Comparison of ENCODE assay signal across 9 cellular contexts in genomic region chr14:89351958-89352404, GRCh38.
DNase-seq lines count a peak whose midpoint lies in the region; ATAC-seq, FAIRE-seq and TF ChIP-seq lines count a peak whose summit lies in the region.
"Had no signal": no experiment of that assay in that cellular context is flagged by ENCODE, and none has a peak within 500 bp of the region (broad histone marks: within the 10 kb centered on the region; RNA-seq: fewer than 3 reads in every experiment).

No MANE protein-coding gene starts in this region.

- no peak for FAIRE-seq in D721Med (lab: Jason Lieb, UNC)

- H3K4me3 Mint-ChIP-seq in naive thymus-derived CD4-positive, alpha-beta T cell = peak overlapping the region in 9 of 10 donors; percentile 68 to 86 (median 77)

- H3K27ac ChIP-seq in brain microvascular endothelial cell = peak overlapping the region; percentile 47
- H3K27ac ChIP-seq in naive thymus-derived CD4-positive, alpha-beta T cell (ENCODE audit: low read depth, low read length) = peak overlapping the region; percentile 48

- in situ Hi-C loops in brain microvascular endothelial cell (cut with HindIII; ENCODE audit: low pct_ligation_motif_present, low sequenced_read_pairs) = no loop called here

- CTCF ChIA-PET in naive thymus-derived CD4-positive, alpha-beta T cell (lab: Charles Lee) = no interaction called here

- TF ChIP-seq CTCF in brain microvascular endothelial cell (IDR thresholded peaks at IDR 0.05; ENCODE audit: low read depth, low read length, missing control alignments) = no peak
- TF ChIP-seq CTCF in D721Med (IDR thresholded peaks at IDR 0.05; ENCODE audit: insufficient read depth, missing control alignments) = no peak

- no peaks in the 10 kb centered on the region for H3K9me3 ChIP-seq in naive thymus-derived CD4-positive, alpha-beta T cell (ENCODE audit: control insufficient read depth in 2 of 3, low read length in 3 of 3)

- H3K4me1 Mint-ChIP-seq in naive thymus-derived CD4-positive, alpha-beta T cell = peaks cover 49 to 79% (median 73%) of the 10 kb centered on the region in 7 donors

- no peak overlapping the region for H3K4me3 ChIP-seq in brain microvascular endothelial cell (ENCODE audit: low read depth, low read length)
- no peak overlapping the region for H3K4me3 ChIP-seq in naive thymus-derived CD4-positive, alpha-beta T cell (ENCODE audit: low read length)

- H3K27ac Mint-ChIP-seq in naive thymus-derived CD4-positive, alpha-beta T cell = peak overlapping the region; percentile 68 to 96 (median 89)

- no peaks in the 10 kb centered on the region for H3K27me3 ChIP-seq in brain microvascular endothelial cell (replicated peaks)
- H3K27me3 ChIP-seq in naive thymus-derived CD4-positive, alpha-beta T cell (ENCODE audit: control insufficient read depth in 2 of 2, insufficient read depth in 2 of 2, low read length in 2 of 2) = no peaks in the 10 kb centered on the region

- peaks cover 23 to 26% of the 10 kb centered on the region in 2 donors for H3K4me1 ChIP-seq in naive thymus-derived CD4-positive, alpha-beta T cell (ENCODE audit: control insufficient read depth in 2 of 2, insufficient read depth in 2 of 2, low read length in 2 of 2)

- POLR2A ChIA-PET in naive thymus-derived CD4-positive, alpha-beta T cell (lab: Charles Lee) = no interaction called here

- intact Hi-C loops in naive thymus-derived CD4-positive, alpha-beta T cell (cut with micrococcal nuclease) = loop anchor here (1.0 to 5.0 kb wide), 3 partner anchors 13 to 66 kb away; partner anchors contain the start of gene FOXN3 (in 1 of the 2)

- no peaks in the 10 kb centered on the region for H3K27me3 Mint-ChIP-seq in naive thymus-derived CD4-positive, alpha-beta T cell

- DNase-seq in AG08395 (ENCODE audit: low spot score) = peak; percentile 38
- DNase-seq in brain microvascular endothelial cell = no peak
- no peak for DNase-seq in naive thymus-derived CD4-positive, alpha-beta T cell
- no peak for DNase-seq in GM19238 (ENCODE audit: insufficient read length, low spot score)
- DNase-seq in D721Med (ENCODE audit: insufficient read length, low spot score) = no peak
- no peak for DNase-seq in NCI-H2171 treated with DMSO at 0.1 percent for 48 hours (lab: John Stamatoyannopoulos, UW)
- DNase-seq: stimulated activated naive CD4-positive, alpha-beta T cell treated with Interleukin-2 at 50 U/mL for 16 hours had no signal

- peaks cover 6% of the 10 kb centered on the region for H3K36me3 ChIP-seq in brain microvascular endothelial cell (replicated peaks)
- H3K36me3 ChIP-seq in naive thymus-derived CD4-positive, alpha-beta T cell (ENCODE audit: control insufficient read depth in 2 of 3, insufficient read depth in 3 of 3, low read length in 3 of 3) = peaks cover 0 to 30% (median 4%) of the 10 kb centered on the region in 3 experiments

- ATAC-seq in HG02981 (IDR thresholded peaks at IDR 0.05; ENCODE audit: unreplicated experiment) = peak; percentile 14
- no peak for ATAC-seq in naive thymus-derived CD4-positive, alpha-beta T cell
- no peak for ATAC-seq in GM19467 (IDR thresholded peaks at IDR 0.05; ENCODE audit: unreplicated experiment)

- peaks cover 18 to 42% (median 32%) of the 10 kb centered on the region in 5 donors for H3K36me3 Mint-ChIP-seq in naive thymus-derived CD4-positive, alpha-beta T cell

- no peaks in the 10 kb centered on the region for H3K9me3 Mint-ChIP-seq in naive thymus-derived CD4-positive, alpha-beta T cell
